ENCODE assay signal across 8 cellular contexts in the genomic region with DNA sequence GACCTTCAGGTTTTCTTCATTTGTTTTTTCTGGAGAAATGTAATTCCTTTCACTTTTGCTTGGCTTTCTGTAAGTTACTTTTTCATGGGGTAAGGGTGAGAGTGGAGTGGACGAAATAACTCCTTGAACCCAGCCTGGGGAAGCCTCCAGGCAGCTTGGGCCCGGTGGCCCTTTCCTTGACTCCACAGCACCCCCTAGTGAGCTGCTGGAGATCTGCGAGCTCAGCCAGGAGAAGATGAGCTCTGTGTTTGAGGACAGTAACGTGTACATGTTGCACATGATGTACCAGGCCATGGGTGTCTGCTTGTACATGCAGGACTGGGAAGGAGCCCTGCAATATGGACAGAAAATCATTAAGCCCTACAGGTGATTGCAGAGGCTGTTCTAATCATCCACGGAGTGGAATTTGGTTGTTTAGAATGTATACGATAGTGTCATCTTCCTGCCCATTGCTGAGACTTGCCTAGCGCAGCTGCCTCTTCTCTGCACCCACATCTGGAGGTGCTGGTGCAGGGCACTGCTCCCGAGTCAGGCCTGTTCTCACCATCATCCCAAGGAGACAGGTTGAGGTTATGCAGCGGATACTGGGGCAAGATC. TPM values are rescaled to one million over a fixed set of nuclear protein-coding genes. Genes with fewer than 3 reads are reported as not detected.
DNase-seq lines count a peak whose midpoint lies in the region; ATAC-seq and TF ChIP-seq lines count a peak whose summit lies in the region.

No MANE protein-coding gene starts in this region.

- TF ChIP-seq EP300 in suprapubic skin (IDR thresholded peaks at IDR 0.05): no peak

- H3K27ac ChIP-seq in suprapubic skin: no peak overlapping the region

- DNase-seq in SIG-M5 treated with dmso at 0.1 percent for 504 hours (lab: John Stamatoyannopoulos, UW; ENCODE audit: unreplicated experiment) (peak; percentile 57), SIG-M5 (lab: John Stamatoyannopoulos, UW) (no peak), RKO (ENCODE audit: low spot score) (peak; percentile 41), hepatic stellate cell (ENCODE audit: low spot score) (peak; percentile 69), suprapubic skin (ENCODE audit: low spot score in 2 of 2) (no peak)
- peak; percentile 51 for DNase-seq in activated naive CD4-positive, alpha-beta T cell treated with Interleukin-2 at 50 U/mL for 16 hours
- peak; percentile 12 to 30 for DNase-seq in stimulated activated CD4-positive, alpha-beta T cell treated with anti-CD3 and anti-CD28 coated beads, Interleukin-1b, Interleukin-23, amount 100 ng/mL, for 1 hour (ENCODE audit: low read depth in 2 of 2)

- TF ChIP-seq CTCF in suprapubic skin (IDR thresholded peaks at IDR 0.05): peak in 1 of 2 donors; percentile 72

- WGBS in suprapubic skin: 59% methylated on average over 9 of the region's 9 CpGs

- no peaks in the 10 kb centered on the region for H3K9me3 ChIP-seq in suprapubic skin

- H3K27me3 ChIP-seq in suprapubic skin: no peaks in the 10 kb centered on the region

- no peak for TF ChIP-seq POLR2A in suprapubic skin (IDR thresholded peaks at IDR 0.05)

- peak; percentile 36 for ATAC-seq in HG02938 (IDR thresholded peaks at IDR 0.05; ENCODE audit: unreplicated experiment)

- no peak overlapping the region for H3K4me3 ChIP-seq in suprapubic skin

- peaks cover 40% of the 10 kb centered on the region for H3K4me1 ChIP-seq in suprapubic skin

- H3K36me3 ChIP-seq in suprapubic skin: no peaks in the 10 kb centered on the region

RNA-seq across cellular contexts. Expression of gene SMYD2, which starts 51.0 kb away (rescaled TPM):
- total RNA-seq in suprapubic skin: 10 to 100 TPM; 25.3 to 30.7 (median 27.8) TPM

Comparison
In these comparisons a context has a peak if more than half of its experiments do, and no peak if none do; other contexts are left out.
1. DNase-seq: peak in SIG-M5 treated with dmso at 0.1 percent for 504 hours (single experiment), RKO (single experiment), activated naive CD4-positive, alpha-beta T cell treated with Interleukin-2 at 50 U/mL for 16 hours (single experiment), hepatic stellate cell (single experiment) and stimulated activated CD4-positive, alpha-beta T cell treated with anti-CD3 and anti-CD28 coated beads, Interleukin-1b, Interleukin-23, amount 100 ng/mL, for 1 hour (2 of 2); none in SIG-M5 (single experiment) and suprapubic skin (0 of 2).